ENCODE assay signal across 21 cellular contexts in the genomic region with DNA sequence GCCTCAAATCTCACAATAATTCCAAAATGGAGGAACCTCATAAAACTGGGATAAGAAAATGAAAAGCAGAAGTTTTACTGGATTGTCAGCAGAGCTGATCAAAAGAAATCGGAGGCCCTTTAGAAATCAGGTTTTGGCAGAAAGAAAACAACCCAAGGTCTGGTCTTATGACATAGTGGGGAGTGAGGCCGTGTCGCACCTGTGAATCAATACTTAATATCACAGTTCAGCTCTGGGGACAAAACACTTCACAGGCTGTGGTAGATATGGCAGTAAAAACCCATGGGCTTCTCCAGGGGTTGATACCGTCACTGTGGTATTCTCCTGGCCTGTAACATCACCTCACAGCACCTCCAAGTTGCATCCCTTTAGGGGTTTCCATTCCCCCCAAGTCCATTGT. TPM values are rescaled to one million over a fixed set of nuclear protein-coding genes. Genes with fewer than 3 reads are reported as not detected.
"Had no signal": no experiment of that assay in that cellular context is flagged by ENCODE, and none has a peak within 500 bp of the region (broad histone marks: within the 10 kb centered on the region; RNA-seq: fewer than 3 reads in every experiment).

No MANE protein-coding gene starts in this region.

- H3K36me3 Mint-ChIP-seq: natural killer cell had no signal

- H3K4me2 ChIP-seq: smooth muscle cell had no signal

- ATAC-seq: effector memory CD8-positive, alpha-beta T cell; gastrocnemius medialis; natural killer cell; sciatic nerve; stimulated activated naive CD8-positive, alpha-beta T cell treated with anti-CD3 and anti-CD28 coated beads, Interleukin-15, amount 100 ng/mL, for 72 hours had no signal

- H3K9me3 ChIP-seq: gastrocnemius medialis, suprapubic skin had no signal

- H2AFZ ChIP-seq: parathyroid adenoma had no signal

- H3K36me3 ChIP-seq: gastrocnemius medialis, suprapubic skin had no signal

- H3K79me2 ChIP-seq: parathyroid adenoma had no signal

- DNase-seq: cortex of kidney; effector memory CD8-positive, alpha-beta T cell; foreskin fibroblast; gastrocnemius medialis; head of caudate nucleus; natural killer cell; stimulated activated CD4-positive, alpha-beta T cell treated with anti-CD3 and anti-CD28 coated beads, Interleukin-12 subunit alpha, Interleukin-12 subunit beta, amount 100 ng/mL, for 4 hours; stimulated activated CD4-positive, alpha-beta T cell treated with anti-CD3 and anti-CD28 coated beads, Interleukin-1b, Interleukin-23, amount 100 ng/mL, for 48 hours; stimulated activated CD4-positive, alpha-beta T cell treated with anti-CD3 and anti-CD28 coated beads, Interleukin-4, amount 100 ng/mL, for 1 hour; stimulated activated CD8-positive, alpha-beta memory T cell treated with anti-CD3 and anti-CD28 coated beads, Interleukin-4, amount 100 ng/mL, for 48 hours; stimulated activated naive CD4-positive, alpha-beta T cell; stimulated activated naive CD8-positive, alpha-beta T cell treated with anti-CD3 and anti-CD28 coated beads, Interleukin-15, amount 100 ng/mL, for 72 hours; trophoblast cell had no signal

- H3K4me1 Mint-ChIP-seq: memory B cell had no signal

- H3K4me3 ChIP-seq: gastrocnemius medialis, lung, smooth muscle cell, suprapubic skin had no signal

- H3K27me3 Mint-ChIP-seq: stimulated activated naive CD8-positive, alpha-beta T cell treated with anti-CD3 and anti-CD28 coated beads, Interleukin-15, amount 100 ng/mL, for 72 hours had no signal

- H3K27ac ChIP-seq: epithelial cell of prostate, gastrocnemius medialis, parathyroid adenoma, suprapubic skin had no signal

- H3K9ac ChIP-seq: parathyroid adenoma had no signal

- H3K27ac Mint-ChIP-seq: effector memory CD8-positive, alpha-beta T cell; memory B cell; natural killer cell had no signal

- H3K4me3 Mint-ChIP-seq: effector memory CD8-positive, alpha-beta T cell; memory B cell; natural killer cell; stimulated activated naive CD8-positive, alpha-beta T cell treated with anti-CD3 and anti-CD28 coated beads, Interleukin-15, amount 100 ng/mL, for 72 hours had no signal

- H3K27me3 ChIP-seq: gastrocnemius medialis, suprapubic skin had no signal

- H3K4me1 ChIP-seq: gastrocnemius medialis, parathyroid adenoma, suprapubic skin had no signal

- H3K9me3 Mint-ChIP-seq: memory B cell, natural killer cell had no signal

RNA-seq across cellular contexts. Expression of gene GPNMB, which starts 46.0 kb away (rescaled TPM):
- total RNA-seq: natural killer cell had no signal
- polyA plus RNA-seq: neural cell had no signal
